27 cellular contexts compared by ENCODE assay signal in genomic region chr9:13919386-13919785, GRCh38.
"Had no signal": no experiment of that assay in that cellular context is flagged by ENCODE, and none has a peak within 500 bp of the region (broad histone marks: within the 10 kb centered on the region; RNA-seq: fewer than 3 reads in every experiment).

No MANE protein-coding gene starts in this region.

- H3K27ac ChIP-seq: esophagus squamous epithelium, gastrocnemius medialis, lower lobe of right lung, neural progenitor cell, ovary, psoas muscle, transverse colon, upper lobe of right lung, uterus had no signal

- H3K36me3 Mint-ChIP-seq: naive thymus-derived CD4-positive, alpha-beta T cell; neural progenitor cell; stimulated activated naive B cell treated with anti-CD40 and anti-IgM and Interleukin-4, amounts not matched to agents 10 μg/mL and 1 μg/mL and 100 μg/mL, for 72 hours had no signal

- H3K27me3 Mint-ChIP-seq: effector memory CD8-positive, alpha-beta T cell; naive thymus-derived CD4-positive, alpha-beta T cell; stimulated activated naive B cell treated with anti-CD40 and anti-IgM and Interleukin-4, amounts not matched to agents 10 μg/mL and 1 μg/mL and 100 μg/mL, for 72 hours; stimulated activated naive CD8-positive, alpha-beta T cell treated with anti-CD3 and anti-CD28 coated beads, Interleukin-15, Interleukin-2, amounts not matched to agents 100 ng/mL and 50 ng/mL, for 24 hours had no signal

- H3K27ac Mint-ChIP-seq: effector memory CD8-positive, alpha-beta T cell; naive thymus-derived CD4-positive, alpha-beta T cell; neural progenitor cell; stimulated activated naive B cell treated with anti-CD40 and anti-IgM and Interleukin-4, amounts not matched to agents 10 μg/mL and 1 μg/mL and 100 μg/mL, for 72 hours; stimulated activated naive CD8-positive, alpha-beta T cell treated with anti-CD3 and anti-CD28 coated beads, Interleukin-15, Interleukin-2, amounts not matched to agents 100 ng/mL and 50 ng/mL, for 24 hours had no signal

- H3K36me3 ChIP-seq: esophagus squamous epithelium, gastrocnemius medialis, lower lobe of right lung, neural progenitor cell, ovary, thoracic aorta, transverse colon, upper lobe of right lung, uterus had no signal

- H3K4me3 ChIP-seq: esophagus squamous epithelium, gastrocnemius medialis, lower lobe of right lung, mucosa of descending colon, neural progenitor cell, ovary, psoas muscle, thoracic aorta, transverse colon, upper lobe of right lung, uterus had no signal

- DNase-seq: cortex of kidney; effector memory CD8-positive, alpha-beta T cell; erythroblast; esophagus squamous epithelium; gastrocnemius medialis; head of caudate nucleus; left ventricle myocardium superior; lower lobe of right lung; mucosa of descending colon; naive thymus-derived CD4-positive, alpha-beta T cell; nucleus accumbens; ovary; posterior cingulate gyrus; psoas muscle; right cardiac atrium; small intestine; stimulated activated CD4-positive, alpha-beta T cell treated with anti-CD3 and anti-CD28 coated beads, Interleukin-15, amount 100 ng/mL, for 24 hours; stimulated activated CD4-positive, alpha-beta T cell treated with anti-CD3 and anti-CD28 coated beads, Interleukin-2, amount 100 ng/mL, for 48 hours; stimulated activated naive B cell treated with anti-CD40 and anti-IgM and Interleukin-4, amounts not matched to agents 10 μg/mL and 1 μg/mL and 100 μg/mL, for 72 hours; transverse colon; upper lobe of right lung; uterus had no signal

- H3K4me1 Mint-ChIP-seq: naive thymus-derived CD4-positive, alpha-beta T cell; neural progenitor cell; stimulated activated naive B cell treated with anti-CD40 and anti-IgM and Interleukin-4, amounts not matched to agents 10 μg/mL and 1 μg/mL and 100 μg/mL, for 72 hours had no signal

- H3K27me3 ChIP-seq: esophagus squamous epithelium, gastrocnemius medialis, neural progenitor cell, ovary, transverse colon, upper lobe of right lung, uterus had no signal

- H3K9me3 ChIP-seq: esophagus squamous epithelium, gastrocnemius medialis, lower lobe of right lung, ovary, thoracic aorta, transverse colon, upper lobe of right lung, uterus had no signal

- H3K4me3 Mint-ChIP-seq: effector memory CD8-positive, alpha-beta T cell; mesothelial cell of epicardium; naive thymus-derived CD4-positive, alpha-beta T cell; nephron; neural progenitor cell; stimulated activated naive B cell treated with anti-CD40 and anti-IgM and Interleukin-4, amounts not matched to agents 10 μg/mL and 1 μg/mL and 100 μg/mL, for 72 hours; stimulated activated naive CD8-positive, alpha-beta T cell treated with anti-CD3 and anti-CD28 coated beads, Interleukin-15, Interleukin-2, amounts not matched to agents 100 ng/mL and 50 ng/mL, for 24 hours had no signal

- H3K4me1 ChIP-seq: esophagus squamous epithelium, lower lobe of right lung, neural progenitor cell, transverse colon, upper lobe of right lung, uterus had no signal
